In genomic region chr9:120440791-120441190, GRCh38 we compare ENCODE assay signal across 25 cellular contexts.
"Had no signal": no experiment of that assay in that cellular context is flagged by ENCODE, and none has a peak within 500 bp of the region (broad histone marks: within the 10 kb centered on the region; RNA-seq: fewer than 3 reads in every experiment).

No MANE protein-coding gene starts in this region.

- H3K4me1 ChIP-seq: psoas muscle had no signal

- H3K27ac ChIP-seq: esophagus muscularis mucosa, pancreas, psoas muscle, right atrium auricular region, thyroid gland, WERI-Rb-1 had no signal

- H3K4me3 ChIP-seq: adrenal gland, ascending aorta, esophagus muscularis mucosa, left lung, pancreas, psoas muscle, right atrium auricular region, thyroid gland had no signal

- H3K27ac Mint-ChIP-seq: dendritic cell treated with granulocyte-macrophage colony-stimulating factor and Interleukin-4, amounts not matched to agents 40 ng/mL and 50 ng/mL, for 4 days; mesothelial cell of epicardium; natural killer cell; stimulated activated naive CD8-positive, alpha-beta T cell treated with anti-CD3 and anti-CD28 coated beads, Interleukin-15, Interleukin-2, amounts not matched to agents 100 ng/mL and 50 ng/mL, for 24 hours had no signal

- H3K27me3 Mint-ChIP-seq: activated naive CD8-positive, alpha-beta T cell; dendritic cell treated with granulocyte-macrophage colony-stimulating factor and Interleukin-4, amounts not matched to agents 40 ng/mL and 50 ng/mL, for 4 days; stimulated activated naive CD8-positive, alpha-beta T cell treated with anti-CD3 and anti-CD28 coated beads, Interleukin-15, Interleukin-2, amounts not matched to agents 100 ng/mL and 50 ng/mL, for 24 hours had no signal

- H3K9me3 Mint-ChIP-seq: dendritic cell treated with granulocyte-macrophage colony-stimulating factor and Interleukin-4, amounts not matched to agents 40 ng/mL and 50 ng/mL, for 4 days; mesothelial cell of epicardium; natural killer cell; stimulated activated naive CD8-positive, alpha-beta T cell treated with anti-CD3 and anti-CD28 coated beads, Interleukin-15, Interleukin-2, amounts not matched to agents 100 ng/mL and 50 ng/mL, for 24 hours; T-helper 2 cell treated with Interferon-gamma antibody and Interleukin-4, amounts not matched to agents 5 μg/mL and 100 μg/mL, for 36 hours had no signal

- H3K4me3 Mint-ChIP-seq: activated naive CD8-positive, alpha-beta T cell; dendritic cell treated with granulocyte-macrophage colony-stimulating factor and Interleukin-4, amounts not matched to agents 40 ng/mL and 50 ng/mL, for 4 days; mesothelial cell of epicardium; natural killer cell; stimulated activated naive CD8-positive, alpha-beta T cell treated with anti-CD3 and anti-CD28 coated beads, Interleukin-15, Interleukin-2, amounts not matched to agents 100 ng/mL and 50 ng/mL, for 24 hours; T-helper 2 cell treated with Interferon-gamma antibody and Interleukin-4, amounts not matched to agents 5 μg/mL and 100 μg/mL, for 36 hours had no signal

- DNase-seq: activated CD4-positive, alpha-beta T cell treated with anti-CD3 and anti-CD28 coated beads, Interleukin-2, amount 50 U/mL, for 1 hour; activated CD4-positive, CD25-positive, alpha-beta regulatory T cell treated with anti-CD3 and anti-CD28 coated beads, Interleukin-2, amount 50 U/mL, for 72 hours; activated gamma-delta T cell treated with Interleukin-2 at 50 U/mL for 16 hours; activated T-cell treated with anti-CD3 and anti-CD28 coated beads, Interleukin-2, amount 50 U/mL, for 1 hour; effector CD4-positive, alpha-beta T cell; glutamatergic neuron; hippocampal formation; kidney glomerular epithelial cell; left lung; natural killer cell; pancreas; psoas muscle; stimulated activated CD4-positive, alpha-beta T cell treated with anti-CD3 and anti-CD28 coated beads, Interleukin-12 subunit alpha, Interleukin-12 subunit beta, amount 100 ng/mL, for 4 hours; substantia nigra; thyroid gland; WERI-Rb-1 had no signal

- H3K9me3 ChIP-seq: adrenal gland, ascending aorta, esophagus muscularis mucosa, left lung, pancreas, psoas muscle, right atrium auricular region, thyroid gland had no signal

- ATAC-seq: left lung, natural killer cell, psoas muscle had no signal

- H3K27me3 ChIP-seq: adrenal gland, ascending aorta, esophagus muscularis mucosa, left lung, pancreas, right atrium auricular region, thyroid gland had no signal
